Comparison of ENCODE assay signal across 8 cellular contexts in genomic region chrX:109281478-109282275, GRCh38.
DNase-seq lines count a peak whose midpoint lies in the region; ATAC-seq and TF ChIP-seq lines count a peak whose summit lies in the region.

No MANE protein-coding gene starts in this region.

- peak; percentile 42 for DNase-seq in NOMO-1 treated with DMSO at 0.1 percent for 48 hours (lab: John Stamatoyannopoulos, UW; ENCODE audit: unreplicated experiment)
- no peak for DNase-seq in natural killer cell treated with Interleukin-12 subunit alpha and Interleukin-12 subunit beta and Interleukin-15 and Interleukin-18, amount 100 ng/mL, for 72 hours (ENCODE audit: low spot score)
- DNase-seq in NCI-H526 (lab: John Stamatoyannopoulos, UW), result no peak
- DNase-seq in activated gamma-delta T cell (lab: John Stamatoyannopoulos, UW), result no peak
- no peak for DNase-seq in activated naive CD4-positive, alpha-beta T cell treated with anti-CD3 and anti-CD28 coated beads, Interleukin-2, amount 50 U/mL, for 16 hours

- H3K27ac Mint-ChIP-seq in nephron, result peak overlapping the region; percentile 45 to 87 (median 58)
- H3K27ac Mint-ChIP-seq in natural killer cell treated with Interleukin-12 subunit alpha and Interleukin-12 subunit beta and Interleukin-15 and Interleukin-18, amount 100 ng/mL, for 72 hours, result no peak overlapping the region

- H3K27me3 Mint-ChIP-seq in nephron (ENCODE audit: low read depth), result no peaks in the 10 kb centered on the region
- H3K27me3 Mint-ChIP-seq in natural killer cell treated with Interleukin-12 subunit alpha and Interleukin-12 subunit beta and Interleukin-15 and Interleukin-18, amount 100 ng/mL, for 72 hours, result peaks cover 0 to 10% of the 10 kb centered on the region in 2 donors

- TF ChIP-seq CTCF in nephron (IDR thresholded peaks at IDR 0.05; ENCODE audit: unreplicated experiment in 3 of 3), result no peak

- H3K4me1 Mint-ChIP-seq in nephron, result peaks cover 12% of the 10 kb centered on the region
- no peaks in the 10 kb centered on the region for H3K4me1 Mint-ChIP-seq in natural killer cell treated with Interleukin-12 subunit alpha and Interleukin-12 subunit beta and Interleukin-15 and Interleukin-18, amount 100 ng/mL, for 72 hours (ENCODE audit: low read depth in 2 of 2)

- no peaks in the 10 kb centered on the region for H3K36me3 Mint-ChIP-seq in nephron (ENCODE audit: low read depth)
- H3K36me3 Mint-ChIP-seq in natural killer cell treated with Interleukin-12 subunit alpha and Interleukin-12 subunit beta and Interleukin-15 and Interleukin-18, amount 100 ng/mL, for 72 hours, result no peaks in the 10 kb centered on the region

- no peak overlapping the region for H3K4me3 Mint-ChIP-seq in nephron
- no peak overlapping the region for H3K4me3 Mint-ChIP-seq in natural killer cell treated with Interleukin-12 subunit alpha and Interleukin-12 subunit beta and Interleukin-15 and Interleukin-18, amount 100 ng/mL, for 72 hours

- peaks cover 2% of the 10 kb centered on the region for H3K9me3 Mint-ChIP-seq in nephron
- H3K9me3 Mint-ChIP-seq in natural killer cell treated with Interleukin-12 subunit alpha and Interleukin-12 subunit beta and Interleukin-15 and Interleukin-18, amount 100 ng/mL, for 72 hours, result no peaks in the 10 kb centered on the region

- ATAC-seq in GM19023 (IDR thresholded peaks at IDR 0.05; ENCODE audit: unreplicated experiment), result peak; percentile 57
- peak; percentile 74 for ATAC-seq in HG02759 (IDR thresholded peaks at IDR 0.05; ENCODE audit: unreplicated experiment)
- ATAC-seq in natural killer cell treated with Interleukin-12 subunit alpha and Interleukin-12 subunit beta and Interleukin-15 and Interleukin-18, amount 100 ng/mL, for 72 hours, result no peak

Comparison
In these comparisons a context has a peak if more than half of its experiments do, and no peak if none do; other contexts are left out.
1. ATAC-seq: peak in GM19023 (single experiment) and HG02759 (single experiment); none in natural killer cell treated with Interleukin-12 subunit alpha and Interleukin-12 subunit beta and Interleukin-15 and Interleukin-18, amount 100 ng/mL, for 72 hours (0 of 2).
2. H3K27ac Mint-ChIP-seq: peak in nephron (3 of 3); none in natural killer cell treated with Interleukin-12 subunit alpha and Interleukin-12 subunit beta and Interleukin-15 and Interleukin-18, amount 100 ng/mL, for 72 hours (0 of 2).